6 cellular contexts compared by ENCODE assay signal in genomic region chr1:983736-984475, GRCh38.
A peak's percentile ranks its signal among the peaks of the same experiment; 100 is the strongest.
DNase-seq lines count a peak whose midpoint lies in the region; ATAC-seq and TF ChIP-seq lines count a peak whose summit lies in the region.

No MANE protein-coding gene starts in this region.

- no peak overlapping the region for H3K4me3 Mint-ChIP-seq in effector memory CD8-positive, alpha-beta T cell

- peak; percentile 79 for ATAC-seq in effector memory CD8-positive, alpha-beta T cell (replicated peaks)
- ATAC-seq in GM19324 (IDR thresholded peaks at IDR 0.05; ENCODE audit: low FRiP score, unreplicated experiment) (no peak), GM21390 (IDR thresholded peaks at IDR 0.05; ENCODE audit: unreplicated experiment) (no peak)

- DNase-seq in GM10248 (ENCODE audit: extremely low spot score) (peak; percentile 85), T-helper 9 cell (peak; percentile 61)
- peak; percentile 52 to 58 (median 56) for DNase-seq in effector memory CD8-positive, alpha-beta T cell
- peak; percentile 66 for DNase-seq in stimulated activated CD4-positive, alpha-beta T cell treated with anti-CD3 and anti-CD28 coated beads, Interleukin-12 subunit alpha, Interleukin-12 subunit beta, amount 100 ng/mL, for 4 hours

- no peaks in the 10 kb centered on the region for H3K4me1 Mint-ChIP-seq in effector memory CD8-positive, alpha-beta T cell (ENCODE audit: low read depth in 2 of 2)

- CTCF ChIA-PET in GM10248 (lab: Yijun Ruan, JAX), result interaction anchor here (0.7 to 5.8 kb wide), 35 partner anchors 8 to 388 kb away, joined by 3 to 54 read pairs (median 4); partner anchors contain the start of genes ISG15 and TTLL10

- POLR2A ChIA-PET in GM10248 (lab: Yijun Ruan, JAX), result no interaction called here

- H3K9me3 Mint-ChIP-seq in effector memory CD8-positive, alpha-beta T cell, result no peaks in the 10 kb centered on the region

- H3K27me3 Mint-ChIP-seq in effector memory CD8-positive, alpha-beta T cell, result peaks cover 31 to 49% of the 10 kb centered on the region in 2 donors

- H3K27ac Mint-ChIP-seq in effector memory CD8-positive, alpha-beta T cell, result no peak overlapping the region

- H3K36me3 Mint-ChIP-seq in effector memory CD8-positive, alpha-beta T cell (ENCODE audit: insufficient read depth), result peaks cover 4% of the 10 kb centered on the region

- peak; percentile 85 for TF ChIP-seq CTCF in GM10248 (IDR thresholded peaks at IDR 0.05; ENCODE audit: control extremely low read depth, extremely low read depth, low read depth, missing control alignments)
